28 cellular contexts compared by ENCODE assay signal in genomic region chr4:96448315-96448872, GRCh38.
DNase-seq lines count a peak whose midpoint lies in the region; ATAC-seq, FAIRE-seq and TF ChIP-seq lines count a peak whose summit lies in the region.
"Had no signal": no experiment of that assay in that cellular context is flagged by ENCODE, and none has a peak within 500 bp of the region (broad histone marks: within the 10 kb centered on the region; RNA-seq: fewer than 3 reads in every experiment).

No MANE protein-coding gene starts in this region.

- H3K4me1 ChIP-seq in A549 (no peaks in the 10 kb centered on the region), endodermal cell (ENCODE audit: control insufficient read depth, insufficient read depth, low read length) (no peaks in the 10 kb centered on the region), mesendoderm (ENCODE audit: control insufficient read depth, low read depth, low read length) (no peaks in the 10 kb centered on the region)
- H3K4me1 ChIP-seq: BE2C, BLaER1 had no signal

- no peak overlapping the region for H3K4me3 Mint-ChIP-seq in endodermal cell
- H3K4me3 Mint-ChIP-seq: CD14-positive monocyte; CD4-positive, alpha-beta memory T cell; CD4-positive, CD25-positive, alpha-beta regulatory T cell; CD8-positive, alpha-beta memory T cell had no signal

- H3K56ac ChIP-seq in mesendoderm (ENCODE audit: low read length) = no peak overlapping the region

- H3K9me3 ChIP-seq in A549 (no peaks in the 10 kb centered on the region), endodermal cell (ENCODE audit: control insufficient read depth, low read length) (peaks cover 49% of the 10 kb centered on the region)
- H3K9me3 ChIP-seq: BE2C had no signal

- POLR2A ChIA-PET in A549 (lab: Yijun Ruan, JAX) = no interaction called here

- no peak overlapping the region for H2BK15ac ChIP-seq in mesendoderm (replicated peaks; ENCODE audit: low read depth)

- 0% methylated on average over 3 of the region's 3 CpGs for WGBS in A549 (ENCODE audit: missing lambda C conversion rate)
- WGBS in endodermal cell (ENCODE audit: insufficient coverage in 1 of 2, insufficient read length in 1 of 2), 2 experiments = 85 to 90% methylated on average over 2 to 3 of the region's 3 CpGs
- WGBS in mesendoderm (ENCODE audit: extremely low coverage, insufficient coverage, low lambda C conversion rate) = no CpG with 5 or more reads among the region's 3 CpGs

- DNase-seq in A549 (ENCODE audit: low read depth in 1 of 2, low spot score in 1 of 2) (no peak), OCI-M1 (lab: John Stamatoyannopoulos, UW) (peak; percentile 25), endodermal cell (no peak), mesendoderm (peak; percentile 2), Kasumi-1 (lab: John Stamatoyannopoulos, UW) (no peak), NCI-H1417 (lab: John Stamatoyannopoulos, UW) (no peak), NOMO-1 treated with DMSO at 0.1 percent for 48 hours (lab: John Stamatoyannopoulos, UW; ENCODE audit: unreplicated experiment) (no peak)
- DNase-seq: ACHN; BE2C; C1 segment of cervical spinal cord; CD4-positive, alpha-beta memory T cell; CD4-positive, CD25-positive, alpha-beta regulatory T cell; CD8-positive, alpha-beta memory T cell; COR-L47; DMS 273 treated with DMSO at 0.1 percent for 48 hours; DMS153; DMS53; DMS79; DND-41; EL; GDM1 had no signal

- no peak overlapping the region for H4K5ac ChIP-seq in mesendoderm (ENCODE audit: low read length)

- no peak overlapping the region for H2BK120ac ChIP-seq in mesendoderm (ENCODE audit: low read depth, low read length)

- peaks cover 11% of the 10 kb centered on the region for H3K36me3 Mint-ChIP-seq in endodermal cell (ENCODE audit: low read depth)
- H3K36me3 Mint-ChIP-seq: CD14-positive monocyte; CD4-positive, CD25-positive, alpha-beta regulatory T cell; CD8-positive, alpha-beta memory T cell had no signal

- ATAC-seq in A549 (no peak), GM19351 (IDR thresholded peaks at IDR 0.05; ENCODE audit: unreplicated experiment) (no peak)
- ATAC-seq: GM12878 had no signal

- H3K4ac ChIP-seq in mesendoderm (ENCODE audit: low read depth, low read length) = no peak overlapping the region

- H3K27me3 Mint-ChIP-seq in endodermal cell (ENCODE audit: insufficient read depth) = no peaks in the 10 kb centered on the region
- H3K27me3 Mint-ChIP-seq: CD4-positive, alpha-beta memory T cell; CD4-positive, CD25-positive, alpha-beta regulatory T cell; CD8-positive, alpha-beta memory T cell had no signal

- no peak for TF ChIP-seq EP300 in A549 (IDR thresholded peaks at IDR 0.05)

- no peak for TF ChIP-seq POLR2A in A549 (IDR thresholded peaks at IDR 0.05; ENCODE audit: low read length)

- TF ChIP-seq RAD21 in A549 (conservative IDR thresholded peaks at IDR 0.05 in 1 of 2, IDR thresholded peaks at IDR 0.05 in 1 of 2) = no peak

- no peak overlapping the region for H3K23ac ChIP-seq in mesendoderm (ENCODE audit: low read length)

- no peaks in the 10 kb centered on the region for H3K4me1 Mint-ChIP-seq in endodermal cell
- H3K4me1 Mint-ChIP-seq: CD14-positive monocyte; CD4-positive, alpha-beta memory T cell; CD4-positive, CD25-positive, alpha-beta regulatory T cell; CD8-positive, alpha-beta memory T cell had no signal

- H3K36me3 ChIP-seq in endodermal cell (ENCODE audit: control insufficient read depth, insufficient read depth, low read length) (no peaks in the 10 kb centered on the region), mesendoderm (ENCODE audit: control insufficient read depth, insufficient read depth, low read length) (no peaks in the 10 kb centered on the region)
- H3K36me3 ChIP-seq: BE2C, BLaER1 had no signal

- H4K8ac ChIP-seq in mesendoderm (ENCODE audit: low read depth, low read length) = no peak overlapping the region

- H3K9me3 Mint-ChIP-seq in endodermal cell = peaks cover 57% of the 10 kb centered on the region

- CTCF ChIA-PET in A549 (lab: Yijun Ruan, JAX) = no interaction called here

- H3K27ac Mint-ChIP-seq in endodermal cell = no peak overlapping the region
- H3K27ac Mint-ChIP-seq: CD4-positive, alpha-beta memory T cell; CD4-positive, CD25-positive, alpha-beta regulatory T cell had no signal

- H3K27ac ChIP-seq in A549 (no peak overlapping the region), endodermal cell (ENCODE audit: low read depth, low read length) (no peak overlapping the region), mesendoderm (ENCODE audit: low read depth, low read length) (no peak overlapping the region)
- H3K27ac ChIP-seq: 22Rv1, BLaER1 had no signal

- H3K79me1 ChIP-seq in mesendoderm (ENCODE audit: low read length) = no peaks in the 10 kb centered on the region

- H3K4me3 ChIP-seq in A549 = no peak overlapping the region
- H3K4me3 ChIP-seq in endodermal cell (ENCODE audit: low read length) = peak overlapping the region; percentile 49
- no peak overlapping the region for H3K4me3 ChIP-seq in mesendoderm (ENCODE audit: low read length)
- H3K4me3 ChIP-seq: BLaER1, GM12878 had no signal

- H3K79me2 ChIP-seq in mesendoderm (ENCODE audit: control insufficient read depth, insufficient read depth, low read length) = no peaks in the 10 kb centered on the region

- H2BK5ac ChIP-seq in mesendoderm (ENCODE audit: low read length) = no peak overlapping the region

- H3K27me3 ChIP-seq in endodermal cell (ENCODE audit: control insufficient read depth, insufficient read depth, low read length, poor library complexity, severe bottlenecking) = no peaks in the 10 kb centered on the region
- no peaks in the 10 kb centered on the region for H3K27me3 ChIP-seq in mesendoderm (ENCODE audit: insufficient read depth, low read length, poor library complexity)
- H3K27me3 ChIP-seq: BE2C, BLaER1 had no signal

- H3K9ac ChIP-seq in endodermal cell (ENCODE audit: extremely low read depth, low read length, poor library complexity, severe bottlenecking) (no peak overlapping the region), mesendoderm (ENCODE audit: low read length) (no peak overlapping the region)
- H3K9ac ChIP-seq: BLaER1 had no signal

- TF ChIP-seq CTCF in A549 (IDR thresholded peaks at IDR 0.05) = no peak
- TF ChIP-seq CTCF in endodermal cell (conservative IDR thresholded peaks at IDR 0.05) = no peak

- no peak overlapping the region for H3K4me2 ChIP-seq in A549
- no peak overlapping the region for H3K4me2 ChIP-seq in mesendoderm (ENCODE audit: low read length)
- H3K4me2 ChIP-seq: BLaER1 had no signal

- H2AK5ac ChIP-seq in mesendoderm (ENCODE audit: low read length) = no peak overlapping the region

- H3K18ac ChIP-seq in mesendoderm (ENCODE audit: low read length) = no peak overlapping the region

- FAIRE-seq in A549 (lab: Jason Lieb, UNC) = no peak
- FAIRE-seq: GM12878, GM12892, GM18507 had no signal

TF ChIP-seq in A549, 52 proteins besides CTCF, POLR2A, EP300 and RAD21:
- TF ChIP-seq ZFP36 (IDR thresholded peaks at IDR 0.05; ENCODE audit: borderline replicate concordance, partially characterized antibody) (peak; percentile 74), FOXS1 (CRISPR knock-in tag; IDR thresholded peaks at IDR 0.05) (no peak)

Comparison
In these comparisons a context has a peak if more than half of its experiments do, and no peak if none do; other contexts are left out.
1. DNase-seq: peak in OCI-M1 (single experiment) and mesendoderm (single experiment); none in A549 (0 of 2), endodermal cell (single experiment), Kasumi-1 (0 of 2), NCI-H1417 (0 of 3) and NOMO-1 treated with DMSO at 0.1 percent for 48 hours (single experiment).